1 cellular context compared by ENCODE assay signal in genomic region chr17:29740017-29740416, GRCh38.
TF ChIP-seq lines count a peak whose summit lies in the region.

No MANE protein-coding gene starts in this region.

TF ChIP-seq in HepG2, 621 proteins besides CTCF, POLR2A, EP300 and RAD21 (continued from another document and continues in another):
- TF ChIP-seq CBX5 (CRISPR knock-in tag; IDR thresholded peaks at IDR 0.05; ENCODE audit: borderline replicate concordance) (peak; percentile 42; the same call in 1 of the 2 replicates), NR2F1 (CRISPR knock-in tag; IDR thresholded peaks at IDR 0.05) (peak; percentile 95 to 96), CBFB (CRISPR knock-in tag; IDR thresholded peaks at IDR 0.05) (peak; percentile 65; the same call in 1 of the 2 replicates), ZBTB39 (CRISPR knock-in tag; IDR thresholded peaks at IDR 0.05) (peak; percentile 29; the same call in 1 of the 2 replicates), SALL1 (CRISPR knock-in tag; IDR thresholded peaks at IDR 0.05) (peak; percentile 93), HOXA5 (CRISPR knock-in tag; IDR thresholded peaks at IDR 0.05) (no peak), ZMAT3 (CRISPR knock-in tag; conservative IDR thresholded peaks at IDR 0.05) (0 out of 2 replicates have a peak, but pooled peaks have one; percentile 37), ZNF503 (CRISPR knock-in tag; IDR thresholded peaks at IDR 0.05) (peak; percentile 34; the same call in 1 of the 2 replicates), ZSCAN12 (CRISPR knock-in tag; IDR thresholded peaks at IDR 0.05) (no peak), ZNF281 (CRISPR knock-in tag; IDR thresholded peaks at IDR 0.05; ENCODE audit: borderline replicate concordance) (peak; percentile 20; the same call in 1 of the 2 replicates), ZNF34 (CRISPR knock-in tag; IDR thresholded peaks at IDR 0.05; ENCODE audit: borderline replicate concordance) (no peak), FOXO1 (CRISPR knock-in tag; IDR thresholded peaks at IDR 0.05) (peak; percentile 83), ZNF207 (IDR thresholded peaks at IDR 0.05; ENCODE audit: borderline replicate concordance) (no peak), RXRB (CRISPR knock-in tag; IDR thresholded peaks at IDR 0.05; ENCODE audit: borderline replicate concordance) (peak; percentile 90), SOX6 (IDR thresholded peaks at IDR 0.05) (no peak), SOX6 (CRISPR knock-in tag; IDR thresholded peaks at IDR 0.05) (peak; percentile 98), TBL1XR1 (IDR thresholded peaks at IDR 0.05; ENCODE audit: borderline replicate concordance, low read length, partially characterized antibody) (peak; percentile 26), TRIM24 (CRISPR knock-in tag; IDR thresholded peaks at IDR 0.05) (no peak), POGZ (CRISPR knock-in tag; IDR thresholded peaks at IDR 0.05) (peak; percentile 96), ATF2 (CRISPR knock-in tag; IDR thresholded peaks at IDR 0.05) (peak; percentile 67; the same call in 1 of the 2 replicates), CEBPZ (IDR thresholded peaks at IDR 0.05; ENCODE audit: low read length) (no peak), ZEB1 (IDR thresholded peaks at IDR 0.05; ENCODE audit: insufficient replicate concordance, low read depth) (peak; percentile 55), ERF (CRISPR knock-in tag; IDR thresholded peaks at IDR 0.05) (peak; percentile 66), ZMAT5 (CRISPR knock-in tag; IDR thresholded peaks at IDR 0.05; ENCODE audit: borderline replicate concordance, low read depth) (no peak), SPEN (CRISPR knock-in tag; IDR thresholded peaks at IDR 0.05; ENCODE audit: low read depth) (0 out of 2 replicates have a peak, but pooled peaks have one; percentile 25), NR2F2 (IDR thresholded peaks at IDR 0.05; ENCODE audit: borderline replicate concordance, low read depth) (peak; percentile 99), ZNF362 (CRISPR knock-in tag; IDR thresholded peaks at IDR 0.05; ENCODE audit: borderline replicate concordance) (peak; percentile 58; the same call in 1 of the 2 replicates), ZFP1 (CRISPR knock-in tag; IDR thresholded peaks at IDR 0.05) (no peak), KDM6A (CRISPR knock-in tag; IDR thresholded peaks at IDR 0.05; ENCODE audit: low read depth) (peak; percentile 41; the same call in 1 of the 2 replicates), YEATS2 (CRISPR knock-in tag; IDR thresholded peaks at IDR 0.05; ENCODE audit: borderline replicate concordance) (peak; percentile 63; the same call in 1 of the 2 replicates), ZNF746 (CRISPR knock-in tag; IDR thresholded peaks at IDR 0.05) (0 out of 2 replicates have a peak, but pooled peaks have one; percentile 32), FIP1L1 (IDR thresholded peaks at IDR 0.05; ENCODE audit: borderline replicate concordance, insufficient read depth, low read depth, low read length) (no peak), IKZF5 (CRISPR knock-in tag; IDR thresholded peaks at IDR 0.05) (peak; percentile 77; the same call in 1 of the 2 replicates), ZFP36L2 (CRISPR knock-in tag; IDR thresholded peaks at IDR 0.05) (no peak), ARHGAP35 (CRISPR knock-in tag; IDR thresholded peaks at IDR 0.05; ENCODE audit: borderline replicate concordance) (no peak), KDM3A (CRISPR knock-in tag; IDR thresholded peaks at IDR 0.05; ENCODE audit: low read depth) (0 out of 2 replicates have a peak, but pooled peaks have one; percentile 26), PHF5A (CRISPR knock-in tag; IDR thresholded peaks at IDR 0.05; ENCODE audit: low read depth, unreplicated experiment) (peak; percentile 68), ZMYM4 (CRISPR knock-in tag; IDR thresholded peaks at IDR 0.05) (peak; percentile 95), KMT2B (CRISPR knock-in tag; IDR thresholded peaks at IDR 0.05) (peak; percentile 49; the same call in 1 of the 2 replicates), ZNF274 (CRISPR knock-in tag; IDR thresholded peaks at IDR 0.05) (no peak), THAP11 (CRISPR knock-in tag; IDR thresholded peaks at IDR 0.05) (peak; percentile 47), ZKSCAN8 (CRISPR knock-in tag; IDR thresholded peaks at IDR 0.05; ENCODE audit: borderline replicate concordance) (0 out of 2 replicates have a peak, but pooled peaks have one; percentile 37), ZNF101 (CRISPR knock-in tag; IDR thresholded peaks at IDR 0.05; ENCODE audit: borderline replicate concordance, low read depth) (no peak), HNF4A (CRISPR knock-in tag; IDR thresholded peaks at IDR 0.05) (peak; percentile 98), PHF21A (CRISPR knock-in tag; IDR thresholded peaks at IDR 0.05) (peak; percentile 75), ESRRA (CRISPR knock-in tag; IDR thresholded peaks at IDR 0.05; ENCODE audit: low read depth) (peak; percentile 97), ZBTB43 (CRISPR knock-in tag; conservative IDR thresholded peaks at IDR 0.05) (peak; percentile 72; the same call in 1 of the 2 replicates), ZSCAN9 (CRISPR knock-in tag; IDR thresholded peaks at IDR 0.05; ENCODE audit: borderline replicate concordance) (peak; percentile 60; the same call in 1 of the 2 replicates), HIC2 (CRISPR knock-in tag; IDR thresholded peaks at IDR 0.05; ENCODE audit: low read depth) (no peak)
